ENCODE assay signal across 10 cellular contexts in genomic region chr2:132009874-132010521, GRCh38.
DNase-seq lines count a peak whose midpoint lies in the region; ATAC-seq and TF ChIP-seq lines count a peak whose summit lies in the region.
"Had no signal": no experiment of that assay in that cellular context is flagged by ENCODE, and none has a peak within 500 bp of the region (broad histone marks: within the 10 kb centered on the region; RNA-seq: fewer than 3 reads in every experiment).

No MANE protein-coding gene starts in this region.

- POLR2A ChIA-PET in activated B cell treated with CpG ODN at 0.5 μM for 24 hours (lab: Charles Lee): no interaction called here

- H3K4me1 Mint-ChIP-seq in activated B cell treated with CpG ODN at 0.5 μM for 24 hours: peaks cover 3% of the 10 kb centered on the region

- ATAC-seq in activated B cell treated with CpG ODN at 0.5 μM for 24 hours (ENCODE audit: low read depth) (no peak), HG03460 (IDR thresholded peaks at IDR 0.05; ENCODE audit: unreplicated experiment) (no peak), HG03469 (IDR thresholded peaks at IDR 0.05; ENCODE audit: unreplicated experiment) (no peak)

- intact Hi-C loops in activated B cell treated with CpG ODN at 0.5 μM for 24 hours (cut with micrococcal nuclease): no loop called here

- H3K36me3 Mint-ChIP-seq in activated B cell treated with CpG ODN at 0.5 μM for 24 hours (ENCODE audit: low read depth): no peaks in the 10 kb centered on the region

- DNase-seq in NCI-H2171 treated with DMSO at 0.1 percent for 48 hours (lab: John Stamatoyannopoulos, UW) (peak; percentile 1), NCI-H2171 (lab: John Stamatoyannopoulos, UW) (no peak), activated B cell treated with CpG ODN at 0.5 μM for 24 hours (no peak), superior temporal gyrus (ENCODE audit: extremely low spot score) (peak; percentile 16), SHP77 treated with DMSO at 0.1 percent for 48 hours (lab: John Stamatoyannopoulos, UW) (no peak)
- DNase-seq: activated CD8-positive, alpha-beta memory T cell treated with anti-CD3 and anti-CD28 coated beads, Interleukin-2, amount 50 U/mL, for 4 hours; small intestine had no signal

- no peaks in the 10 kb centered on the region for H3K9me3 ChIP-seq in iPS-18c (ENCODE audit: control insufficient read depth, insufficient read depth, low read length)

- peaks cover 27% of the 10 kb centered on the region for H3K27me3 Mint-ChIP-seq in activated B cell treated with CpG ODN at 0.5 μM for 24 hours

- H3K4me3 Mint-ChIP-seq in activated B cell treated with CpG ODN at 0.5 μM for 24 hours: peak overlapping the region; percentile 24

- CTCF ChIA-PET in activated B cell treated with CpG ODN at 0.5 μM for 24 hours (lab: Charles Lee): no interaction called here

- no peak overlapping the region for H3K27ac Mint-ChIP-seq in activated B cell treated with CpG ODN at 0.5 μM for 24 hours

- H3K9me3 Mint-ChIP-seq in activated B cell treated with CpG ODN at 0.5 μM for 24 hours: peaks cover 4% of the 10 kb centered on the region

- peak overlapping the region; percentile 58 for H3K4me3 ChIP-seq in iPS-18c (ENCODE audit: insufficient read depth, low read depth, low read length)

- TF ChIP-seq CTCF in activated B cell treated with CpG ODN at 0.5 μM for 24 hours (IDR thresholded peaks at IDR 0.05): no peak

Comparison
In these comparisons a context has a peak if more than half of its experiments do, and no peak if none do; other contexts are left out.
1. DNase-seq: peak in NCI-H2171 treated with DMSO at 0.1 percent for 48 hours (single experiment) and superior temporal gyrus (single experiment); none in NCI-H2171 (single experiment), activated B cell treated with CpG ODN at 0.5 μM for 24 hours (single experiment) and SHP77 treated with DMSO at 0.1 percent for 48 hours (single experiment).